Comparison of ENCODE assay signal across 8 cellular contexts in the genomic region with DNA sequence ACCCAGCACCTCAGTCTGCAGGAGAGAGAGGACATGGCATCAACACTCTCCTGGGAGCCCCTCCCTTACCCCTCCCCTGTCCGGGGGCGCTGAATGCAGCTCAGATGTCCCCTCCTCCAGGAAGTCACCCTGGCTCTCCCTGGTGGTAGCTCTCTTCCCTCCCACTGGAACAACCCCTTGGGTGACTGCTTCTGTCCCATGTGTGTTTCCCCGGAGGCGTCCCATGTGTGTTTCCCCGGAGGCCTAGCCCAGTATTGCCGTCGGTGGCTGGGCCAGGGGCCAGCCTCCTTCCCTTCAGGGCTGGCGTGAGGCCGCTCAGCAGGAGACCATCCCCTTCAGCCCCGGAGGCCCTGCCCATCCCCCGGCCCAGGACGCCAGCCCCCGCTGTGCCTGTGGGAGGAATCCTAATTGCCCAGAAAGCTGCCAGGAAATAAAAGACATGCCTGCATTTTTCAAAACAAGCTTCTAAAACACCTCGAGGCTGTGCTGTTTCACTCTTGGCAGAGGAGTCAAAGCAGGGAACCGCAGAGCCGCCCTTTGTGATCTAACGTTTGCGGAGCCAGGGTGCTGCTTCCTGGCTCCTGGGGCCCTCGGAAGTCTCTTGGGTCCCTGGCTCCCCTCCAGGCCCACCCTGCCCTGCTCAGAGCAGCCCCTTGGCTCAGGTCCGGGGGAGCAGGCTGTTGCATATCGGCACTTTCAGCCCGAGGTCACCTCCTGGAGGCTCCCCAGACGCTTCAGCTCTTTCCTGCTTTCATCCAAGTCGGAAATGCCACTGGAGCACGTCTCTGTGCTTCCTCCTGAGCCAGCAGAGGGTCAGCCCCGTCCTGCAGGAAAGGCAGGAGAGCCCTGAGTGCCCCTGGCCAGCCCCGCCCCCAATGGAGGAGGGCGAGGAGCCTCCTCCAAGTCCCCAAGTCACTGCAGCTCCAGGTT. TPM values are rescaled to one million over a fixed set of nuclear protein-coding genes. Genes with fewer than 3 reads are reported as not detected.
DNase-seq lines count a peak whose midpoint lies in the region; ATAC-seq and TF ChIP-seq lines count a peak whose summit lies in the region.

No MANE protein-coding gene starts in this region.

- peak overlapping the region; percentile 78 for H3K27ac ChIP-seq in AG04450 (ENCODE audit: low read depth, low read length)
- H3K27ac ChIP-seq in fibroblast of lung (ENCODE audit: insufficient read depth, low read length) = peak overlapping the region; percentile 57
- no peak overlapping the region for H3K27ac ChIP-seq in muscle layer of duodenum (ENCODE audit: low read length)

- CTCF ChIA-PET in AG04450 (lab: Charles Lee) = interaction anchor here (0.8 to 1.6 kb wide), 2 partner anchors 11 to 95 kb away, joined by 3 to 6 read pairs; no protein-coding TSS in a partner anchor

- H3K27me3 ChIP-seq in AG04450 (ENCODE audit: control insufficient read depth, insufficient read depth, low read length) = no peaks in the 10 kb centered on the region
- H3K27me3 ChIP-seq in fibroblast of lung (ENCODE audit: control insufficient read depth, insufficient read depth, low read length) = no peaks in the 10 kb centered on the region
- H3K27me3 ChIP-seq in muscle layer of duodenum (ENCODE audit: low read depth, low read length) = no peaks in the 10 kb centered on the region

- H3K27me3 Mint-ChIP-seq in activated T-cell treated with anti-CD3 and anti-CD28 coated beads, Interleukin-2, amount 50 U/mL, for 4 hours (ENCODE audit: low read depth) = peaks cover 10% of the 10 kb centered on the region
- H3K27me3 Mint-ChIP-seq in type B pancreatic cell = no peaks in the 10 kb centered on the region

- peak overlapping the region; percentile 29 for H3K4me3 Mint-ChIP-seq in activated T-cell treated with anti-CD3 and anti-CD28 coated beads, Interleukin-2, amount 50 U/mL, for 4 hours
- peak overlapping the region; percentile 59 for H3K4me3 Mint-ChIP-seq in type B pancreatic cell

- H3K4me1 ChIP-seq in fibroblast of lung (ENCODE audit: control insufficient read depth, extremely low read depth, insufficient read depth, low read length) = peaks cover 19% of the 10 kb centered on the region
- H3K4me1 ChIP-seq in muscle layer of duodenum (ENCODE audit: control insufficient read depth in 1 of 2, insufficient read depth in 2 of 2, low read length in 2 of 2) = peaks cover 7 to 12% of the 10 kb centered on the region in 2 donors

- H3K27ac Mint-ChIP-seq in type B pancreatic cell = no peak overlapping the region

- POLR2A ChIA-PET in AG04450 (lab: Yijun Ruan, JAX) = no interaction called here

- H3K36me3 ChIP-seq in fibroblast of lung (ENCODE audit: control insufficient read depth, insufficient read depth, low read length) (no peaks in the 10 kb centered on the region), muscle layer of duodenum (ENCODE audit: control insufficient read depth in 1 of 2, insufficient read depth in 2 of 2, low read length in 2 of 2) (no peaks in the 10 kb centered on the region)

- ATAC-seq in activated T-cell treated with anti-CD3 and anti-CD28 coated beads, Interleukin-2, amount 50 U/mL, for 4 hours = peak; percentile 74 to 79
- ATAC-seq in GM18909 (IDR thresholded peaks at IDR 0.05; ENCODE audit: poor library complexity, unreplicated experiment) (no peak), GM18870 (IDR thresholded peaks at IDR 0.05; ENCODE audit: unreplicated experiment) (no peak)

- peaks cover 3% of the 10 kb centered on the region for H3K36me3 Mint-ChIP-seq in activated T-cell treated with anti-CD3 and anti-CD28 coated beads, Interleukin-2, amount 50 U/mL, for 4 hours (ENCODE audit: insufficient read depth)
- peaks cover 22% of the 10 kb centered on the region for H3K36me3 Mint-ChIP-seq in type B pancreatic cell

- H3K4me3 ChIP-seq in AG04450 (ENCODE audit: low read depth, low read length) = peak overlapping the region; percentile 32
- H3K4me3 ChIP-seq in fibroblast of lung (replicated peaks in 1 of 4; ENCODE audit: control extremely low read depth in 1 of 4, insufficient read depth in 1 of 4, low read depth in 3 of 4, low read length in 4 of 4) = peak overlapping the region in 3 of 4 experiments; percentile 29 to 31 (median 30)
- peak overlapping the region; percentile 44 to 58 for H3K4me3 ChIP-seq in muscle layer of duodenum (ENCODE audit: low read depth in 1 of 2, low read length in 2 of 2)

- DNase-seq in AG04450 (ENCODE audit: low read depth, low spot score) (peak; percentile 15), HPDE6-E6E7 (ENCODE audit: extremely low spot score) (peak; percentile 28), fibroblast of lung (ENCODE audit: low read depth in 2 of 2) (peak; percentile 86 to 89), type B pancreatic cell (ENCODE audit: extremely low spot score, unreplicated experiment) (peak; percentile 72)
- no peak for DNase-seq in activated T-cell treated with anti-CD3 and anti-CD28 coated beads, Interleukin-2, amount 50 U/mL, for 4 hours

- peak overlapping the region; percentile 90 for H3K4me2 ChIP-seq in fibroblast of lung (ENCODE audit: extremely low read depth, insufficient read depth, low read length)

- peaks cover 2% of the 10 kb centered on the region for H4K20me1 ChIP-seq in fibroblast of lung (ENCODE audit: control insufficient read depth, extremely low read depth, insufficient read depth, low read length)

- H3K9ac ChIP-seq in fibroblast of lung (ENCODE audit: insufficient read depth, low read length) = peak overlapping the region; percentile 42

- H3K9me3 ChIP-seq in AG04450 (ENCODE audit: control insufficient read depth, insufficient read depth, low read length) (peaks cover 5% of the 10 kb centered on the region), fibroblast of lung (ENCODE audit: control insufficient read depth, insufficient read depth, low read depth, low read length) (no peaks in the 10 kb centered on the region), muscle layer of duodenum (ENCODE audit: control insufficient read depth in 1 of 2, low read length in 2 of 2) (peaks cover 0 to 7% of the 10 kb centered on the region in 2 donors)

- peak overlapping the region; percentile 57 for H2AFZ ChIP-seq in fibroblast of lung (ENCODE audit: low read length)

- peaks cover 10% of the 10 kb centered on the region for H3K9me3 Mint-ChIP-seq in activated T-cell treated with anti-CD3 and anti-CD28 coated beads, Interleukin-2, amount 50 U/mL, for 4 hours
- H3K9me3 Mint-ChIP-seq in type B pancreatic cell = peaks cover 13% of the 10 kb centered on the region

- peaks cover 19% of the 10 kb centered on the region for H3K79me2 ChIP-seq in fibroblast of lung (ENCODE audit: control insufficient read depth, insufficient read depth, low read length)

- no peak for TF ChIP-seq CTCF in AG04450 (IDR thresholded peaks at IDR 0.05; ENCODE audit: low read depth, low read length)
- no peak for TF ChIP-seq CTCF in fibroblast of lung (conservative IDR thresholded peaks at IDR 0.05 in 1 of 2, IDR thresholded peaks at IDR 0.05 in 1 of 2; ENCODE audit: low read depth in 1 of 2, low read length in 2 of 2)
- no peak for TF ChIP-seq CTCF in type B pancreatic cell (conservative IDR thresholded peaks at IDR 0.05)

- peaks cover 22% of the 10 kb centered on the region for H3K4me1 Mint-ChIP-seq in activated T-cell treated with anti-CD3 and anti-CD28 coated beads, Interleukin-2, amount 50 U/mL, for 4 hours (ENCODE audit: low read depth)
- peaks cover 17% of the 10 kb centered on the region for H3K4me1 Mint-ChIP-seq in type B pancreatic cell (ENCODE audit: unreplicated experiment)

RNA-seq across cellular contexts. Expression of a gene that starts 11.4 kb away (rescaled TPM):
- polyA plus RNA-seq in AG04450 (2011; rRNA removed) = 1.6 and 2.4 TPM in 2 replicates
- polyA minus RNA-seq in AG04450 (2011; rRNA and poly(A)+ RNA removed) = 3.7 and 4.6 TPM in 2 replicates
- total RNA-seq in activated T-cell treated with anti-CD3 and anti-CD28 coated beads, Interleukin-2, amount 50 U/mL, for 4 hours = 1 to 10 TPM in 2 of 3 donors, under 1 TPM in 1; 0.53 to 2.1 (median 1.3) TPM
- total RNA-seq in fibroblast of lung = 39.5 and 53.2 TPM in 2 replicates
- polyA plus RNA-seq in fibroblast of lung = 10.1 and 27.2 TPM in 2 replicates
- polyA plus RNA-seq in fibroblast of lung (2012) = 17.4 and 52.1 TPM in 2 replicates
- polyA minus RNA-seq in fibroblast of lung (ENCODE audit: low replicate concordance) = 37.9 and 67.9 TPM in 2 replicates
- total RNA-seq in type B pancreatic cell (ENCODE audit: low replicate concordance) = 9.7 and 140 TPM in 2 replicates

Comparison
In these comparisons a context has a peak if more than half of its experiments do, and no peak if none do; other contexts are left out.
1. ATAC-seq: peak in activated T-cell treated with anti-CD3 and anti-CD28 coated beads, Interleukin-2, amount 50 U/mL, for 4 hours (2 of 2); none in GM18909 (single experiment) and GM18870 (single experiment).
2. Peak in every context shown above with its lines, with median percentiles within 50 percentile points of each other: H3K4me3 ChIP-seq.